In genomic region chr12:104695453-104696148, GRCh38 we compare ENCODE assay signal across 9 cellular contexts.
A peak's percentile ranks its signal among the peaks of the same experiment; 100 is the strongest.
DNase-seq lines count a peak whose midpoint lies in the region; ATAC-seq and TF ChIP-seq lines count a peak whose summit lies in the region.
"Had no signal": no experiment of that assay in that cellular context is flagged by ENCODE, and none has a peak within 500 bp of the region (broad histone marks: within the 10 kb centered on the region; RNA-seq: fewer than 3 reads in every experiment).

No MANE protein-coding gene starts in this region.

- H3K27ac ChIP-seq in OCI-LY3 (ENCODE audit: low read length) = no peak overlapping the region
- peak overlapping the region; percentile 54 for H3K27ac ChIP-seq in neutrophil
- H3K27ac ChIP-seq: psoas muscle had no signal

- H3K9me3 ChIP-seq in OCI-LY3 (ENCODE audit: insufficient read depth, low read length) (no peaks in the 10 kb centered on the region; the same call in 1 of the 2 replicates), neutrophil (no peaks in the 10 kb centered on the region)

- in situ Hi-C loops in GM13976 (cut with MboI; ENCODE audit: low sequenced_read_pairs, unreplicated experiment) = loop anchor here (25.0 kb wide), 1 partner anchor 367 kb away; no protein-coding TSS in a partner anchor

- no peak overlapping the region for H2AFZ ChIP-seq in OCI-LY3 (ENCODE audit: low read depth, low read length)

- no peak overlapping the region for H3K4me3 ChIP-seq in OCI-LY3 (ENCODE audit: low read length)
- no peak overlapping the region for H3K4me3 ChIP-seq in neutrophil (ENCODE audit: low read depth in 1 of 2, low read length in 1 of 2)
- H3K4me3 ChIP-seq: psoas muscle had no signal

- peaks cover 20% of the 10 kb centered on the region for H3K27me3 Mint-ChIP-seq in progenitor cell of endocrine pancreas

- peaks cover 11% of the 10 kb centered on the region for H3K4me1 Mint-ChIP-seq in progenitor cell of endocrine pancreas (ENCODE audit: low read depth)

- no peak overlapping the region for H3K4me3 Mint-ChIP-seq in progenitor cell of endocrine pancreas (ENCODE audit: low read depth)

- peaks cover 6% of the 10 kb centered on the region for H3K36me3 ChIP-seq in OCI-LY3 (replicated peaks; ENCODE audit: low read depth, low read length)
- H3K36me3 ChIP-seq in neutrophil = no peaks in the 10 kb centered on the region

- peak overlapping the region; percentile 13 for H3K4me2 ChIP-seq in OCI-LY3 (ENCODE audit: low read length)

- H3K79me2 ChIP-seq in OCI-LY3 (ENCODE audit: low read length) = no peaks in the 10 kb centered on the region

- TF ChIP-seq CTCF in GM13976 (IDR thresholded peaks at IDR 0.05; ENCODE audit: borderline replicate concordance, control extremely low read depth, extremely low read depth, insufficient read depth, missing control alignments) (no peak), OCI-LY3 (IDR thresholded peaks at IDR 0.05; ENCODE audit: low read depth, low read length) (no peak), neutrophil (IDR thresholded peaks at IDR 0.05) (no peak), progenitor cell of endocrine pancreas (IDR thresholded peaks at IDR 0.05; ENCODE audit: unreplicated experiment) (no peak)

- H3K27me3 ChIP-seq in OCI-LY3 (ENCODE audit: low read depth, low read length) (no peaks in the 10 kb centered on the region), neutrophil (no peaks in the 10 kb centered on the region)

- H3K36me3 Mint-ChIP-seq in progenitor cell of endocrine pancreas (ENCODE audit: insufficient read depth) = peaks cover 5% of the 10 kb centered on the region

- peaks cover 5% of the 10 kb centered on the region for H3K9me3 Mint-ChIP-seq in progenitor cell of endocrine pancreas (ENCODE audit: low read depth)

- DNase-seq in GM13976 (ENCODE audit: low spot score) = peak; percentile 59
- DNase-seq in activated naive CD4-positive, alpha-beta T cell treated with Interleukin-2 at 50 U/mL for 16 hours = peak; percentile 86
- no peak for DNase-seq in progenitor cell of endocrine pancreas (ENCODE audit: low spot score, unreplicated experiment)
- no peak for DNase-seq in iPS-NIHi7 (ENCODE audit: extremely low spot score)

- ATAC-seq in HG03064 (IDR thresholded peaks at IDR 0.05; ENCODE audit: low read depth, unreplicated experiment) (peak; percentile 38), HG03139 (IDR thresholded peaks at IDR 0.05; ENCODE audit: unreplicated experiment) (no peak)

- no peak overlapping the region for H3K27ac Mint-ChIP-seq in progenitor cell of endocrine pancreas

- H3K4me1 ChIP-seq in OCI-LY3 (ENCODE audit: low read length) (peaks cover 35% of the 10 kb centered on the region), neutrophil (ENCODE audit: control insufficient read depth in 1 of 2, insufficient read depth in 1 of 2, low read depth in 1 of 2, low read length in 1 of 2) (peaks cover 41% of the 10 kb centered on the region in 2 experiments)
- H3K4me1 ChIP-seq: psoas muscle had no signal

- no peaks in the 10 kb centered on the region for H4K20me1 ChIP-seq in OCI-LY3 (ENCODE audit: insufficient read depth, low read length)

- no peak overlapping the region for H3K9ac ChIP-seq in OCI-LY3 (ENCODE audit: low read length)

Comparison
In these comparisons a context has a peak if more than half of its experiments do, and no peak if none do; other contexts are left out.
1. DNase-seq: peak in GM13976 (single experiment) and activated naive CD4-positive, alpha-beta T cell treated with Interleukin-2 at 50 U/mL for 16 hours (single experiment); none in progenitor cell of endocrine pancreas (single experiment) and iPS-NIHi7 (single experiment).